1 cellular context compared by ENCODE assay signal in the genomic region with DNA sequence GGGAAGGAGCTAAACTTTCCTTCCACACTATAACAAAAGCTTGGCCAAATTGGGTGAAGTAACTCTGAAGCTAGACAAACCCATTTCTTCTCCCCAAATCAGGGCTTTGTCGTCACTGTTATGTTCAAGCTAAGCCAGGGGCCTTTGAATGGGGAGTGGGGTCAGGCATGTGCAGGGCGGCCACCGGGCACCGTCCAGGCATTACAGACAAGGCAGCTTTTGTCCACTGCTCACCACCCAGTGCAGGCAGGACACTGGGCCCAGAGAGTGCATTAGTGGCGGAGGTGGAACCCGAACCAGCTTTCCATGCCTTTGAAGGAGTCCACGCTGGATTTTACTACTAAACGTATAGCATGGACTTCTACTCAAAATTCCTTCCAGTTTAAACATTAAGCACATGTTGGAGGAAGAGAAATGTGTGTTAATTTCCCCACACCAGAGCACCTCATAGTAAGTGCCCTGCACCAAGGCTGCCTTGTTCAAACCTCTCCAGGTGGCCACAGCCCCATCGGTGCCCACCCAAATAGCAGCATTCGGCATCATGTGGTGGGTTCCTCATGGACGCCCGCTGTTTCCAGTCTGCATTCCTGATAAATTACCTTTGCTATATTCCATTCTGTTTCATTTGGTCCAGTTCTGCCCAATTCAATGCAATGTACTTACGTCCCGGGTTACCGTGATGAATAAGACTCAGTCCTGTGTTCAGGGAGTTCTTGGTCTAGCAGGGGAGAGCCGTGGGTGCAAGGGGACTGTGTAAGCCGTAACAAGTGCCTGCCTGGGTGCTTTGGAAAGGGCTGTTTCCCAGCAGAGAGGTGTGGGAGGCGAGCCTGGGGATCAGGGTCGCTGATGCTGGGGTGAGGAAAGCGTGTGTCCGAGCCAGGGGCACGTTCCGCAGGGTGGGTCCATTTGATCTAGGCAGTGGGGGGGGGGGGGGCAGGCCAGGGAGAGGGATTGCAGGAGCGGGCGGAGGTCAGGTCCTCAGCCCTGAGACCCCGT.
TF ChIP-seq lines count a peak whose summit lies in the region.

No MANE protein-coding gene starts in this region.

TF ChIP-seq in H1, 55 proteins besides CTCF, POLR2A, EP300 and RAD21:
- no peak for TF ChIP-seq NANOG (IDR thresholded peaks at IDR 0.05; ENCODE audit: insufficient read depth, low read depth, low read length, poor library complexity, severe bottlenecking)
TF ChIP-seq in H1: peak in this region for 0.
